34 cellular contexts compared by ENCODE assay signal in genomic region chr7:149036676-149037075, GRCh38.
"Had no signal": no experiment of that assay in that cellular context is flagged by ENCODE, and none has a peak within 500 bp of the region (broad histone marks: within the 10 kb centered on the region; RNA-seq: fewer than 3 reads in every experiment).

No MANE protein-coding gene starts in this region.

- H3K4me3 ChIP-seq: adrenal gland, body of pancreas, colonic mucosa, esophagus squamous epithelium, gastroesophageal sphincter had no signal

- DNase-seq: activated CD4-positive, alpha-beta memory T cell treated with anti-CD3 and anti-CD28 coated beads for 36 hours; activated CD4-positive, alpha-beta T cell treated with anti-CD3 and anti-CD28 coated beads for 36 hours; activated CD4-positive, alpha-beta T cell treated with anti-CD3 and anti-CD28 coated beads, Interleukin-2, amount 10 ng/mL, durations not matched to agents 24 days and 14 days; activated CD4-positive, CD25-positive, alpha-beta regulatory T cell; activated CD4-positive, CD25-positive, alpha-beta regulatory T cell treated with anti-CD3 and anti-CD28 coated beads, Interleukin-2, amount 50 U/mL, for 72 hours; activated CD8-positive, alpha-beta memory T cell treated with anti-CD3 and anti-CD28 coated beads, Interleukin-2, amount 10 ng/mL, durations not matched to agents 7 days and 5 days; activated CD8-positive, alpha-beta memory T cell treated with anti-CD3 and anti-CD28 coated beads, Interleukin-2, amount 50 U/mL, for 4 hours; activated CD8-positive, alpha-beta T cell treated with anti-CD3 and anti-CD28 coated beads, Interleukin-2, amount 10 ng/mL, durations not matched to agents 7 days and 5 days; activated effector memory CD4-positive, alpha-beta T cell treated with anti-CD3 and anti-CD28 coated beads, Interleukin-2, amount 50 U/mL, for 16 hours; activated naive CD4-positive, alpha-beta T cell treated with anti-CD3 and anti-CD28 coated beads for 36 hours; activated naive CD8-positive, alpha-beta T cell treated with anti-CD3 and anti-CD28 coated beads for 36 hours; activated naive CD8-positive, alpha-beta T cell treated with anti-CD3 and anti-CD28 coated beads, Interleukin-2, amount 50 U/mL, for 24 hours; activated T-cell treated with anti-CD3 and anti-CD28 coated beads, Interleukin-2, amount 50 U/mL, for 1 hour; activated T-cell treated with anti-CD3 and anti-CD28 coated beads, Interleukin-2, amount 50 U/mL, for 48 hours; adrenal gland; amygdala; aorta; body of pancreas; central memory CD4-positive, alpha-beta T cell; cerebellar nuclear complex; colonic mucosa; effector CD4-positive, alpha-beta T cell; effector memory CD8-positive, alpha-beta T cell; esophagus squamous epithelium; foreskin melanocyte; T-helper 1 cell; T-helper 17 cell; T1000 had no signal

- ATAC-seq: activated CD4-positive, alpha-beta T cell treated with anti-CD3 and anti-CD28 coated beads for 36 hours; activated CD8-positive, alpha-beta memory T cell treated with anti-CD3 and anti-CD28 coated beads, Interleukin-2, amount 10 ng/mL, durations not matched to agents 7 days and 5 days; activated CD8-positive, alpha-beta T cell treated with anti-CD3 and anti-CD28 coated beads, Interleukin-2, amount 10 ng/mL, durations not matched to agents 7 days and 5 days; activated naive CD8-positive, alpha-beta T cell treated with anti-CD3 and anti-CD28 coated beads, Interleukin-2, amount 50 U/mL, for 24 hours; body of pancreas; effector memory CD8-positive, alpha-beta T cell; gastroesophageal sphincter; T-helper 17 cell had no signal

- H3K27ac Mint-ChIP-seq: activated CD4-positive, alpha-beta memory T cell treated with anti-CD3 and anti-CD28 coated beads for 36 hours; activated CD4-positive, alpha-beta T cell treated with anti-CD3 and anti-CD28 coated beads for 36 hours; activated CD4-positive, alpha-beta T cell treated with anti-CD3 and anti-CD28 coated beads, Interleukin-2, amount 10 ng/mL, durations not matched to agents 24 days and 14 days; activated CD8-positive, alpha-beta memory T cell treated with anti-CD3 and anti-CD28 coated beads, Interleukin-2, amount 10 ng/mL, durations not matched to agents 7 days and 5 days; activated CD8-positive, alpha-beta T cell treated with anti-CD3 and anti-CD28 coated beads, Interleukin-2, amount 10 ng/mL, durations not matched to agents 7 days and 5 days; activated naive CD4-positive, alpha-beta T cell treated with anti-CD3 and anti-CD28 coated beads for 36 hours; activated naive CD4-positive, alpha-beta T cell treated with anti-CD3 and anti-CD28 coated beads, Interleukin-2, amount 50 U/mL, for 24 hours; activated naive CD8-positive, alpha-beta T cell treated with anti-CD3 and anti-CD28 coated beads for 36 hours; activated naive CD8-positive, alpha-beta T cell treated with anti-CD3 and anti-CD28 coated beads, Interleukin-2, amount 50 U/mL, for 24 hours; activated T-helper 1 cell treated with anti-CD3 and anti-CD28 coated beads, Interleukin-12 subunit alpha, Interleukin-12 subunit beta, Interleukin-2, Interleukin-4 antibody, amounts not matched to agents 30 ng/mL and 10 ng/mL and 1 ng/mL, durations not matched to agents 14 hours and 24 hours and 36 hours; activated T-helper 2 cell treated with anti-CD3 and anti-CD28 coated beads, Interferon-gamma antibody, Interleukin-2, Interleukin-4, amounts not matched to agents 10 μg/mL and 5 μg/mL and 100 μg/mL, durations not matched to agents 14 hours and 24 hours and 36 hours; effector memory CD8-positive, alpha-beta T cell; T-helper 17 cell; T-helper 2 cell treated with Interferon-gamma antibody and Interleukin-4, amounts not matched to agents 5 μg/mL and 100 μg/mL, for 36 hours had no signal

- H3K36me3 ChIP-seq: adrenal gland, colonic mucosa, esophagus squamous epithelium, gastroesophageal sphincter had no signal

- H3K4me1 Mint-ChIP-seq: activated CD4-positive, alpha-beta T cell treated with anti-CD3 and anti-CD28 coated beads for 36 hours; activated CD4-positive, alpha-beta T cell treated with anti-CD3 and anti-CD28 coated beads, Interleukin-2, amount 10 ng/mL, durations not matched to agents 24 days and 14 days; activated naive CD4-positive, alpha-beta T cell treated with anti-CD3 and anti-CD28 coated beads, Interleukin-2, amount 50 U/mL, for 24 hours had no signal

- H3K27me3 ChIP-seq: adrenal gland, body of pancreas, colonic mucosa, esophagus squamous epithelium, gastroesophageal sphincter had no signal

- H3K9me3 ChIP-seq: adrenal gland, body of pancreas, colonic mucosa, esophagus squamous epithelium, gastroesophageal sphincter had no signal

- H3K4me1 ChIP-seq: adrenal gland, body of pancreas, colonic mucosa, esophagus squamous epithelium, gastroesophageal sphincter had no signal

- H3K9me3 Mint-ChIP-seq: activated naive CD4-positive, alpha-beta T cell treated with anti-CD3 and anti-CD28 coated beads, Interleukin-2, amount 50 U/mL, for 24 hours; effector memory CD8-positive, alpha-beta T cell had no signal

- H3K4me3 Mint-ChIP-seq: activated CD4-positive, alpha-beta memory T cell treated with anti-CD3 and anti-CD28 coated beads for 36 hours; activated CD4-positive, alpha-beta T cell treated with anti-CD3 and anti-CD28 coated beads for 36 hours; activated CD4-positive, alpha-beta T cell treated with anti-CD3 and anti-CD28 coated beads, Interleukin-2, amount 10 ng/mL, durations not matched to agents 24 days and 14 days; activated CD8-positive, alpha-beta memory T cell treated with anti-CD3 and anti-CD28 coated beads, Interleukin-2, amount 10 ng/mL, durations not matched to agents 7 days and 5 days; activated CD8-positive, alpha-beta T cell treated with anti-CD3 and anti-CD28 coated beads, Interleukin-2, amount 10 ng/mL, durations not matched to agents 7 days and 5 days; activated naive CD4-positive, alpha-beta T cell treated with anti-CD3 and anti-CD28 coated beads for 36 hours; activated naive CD4-positive, alpha-beta T cell treated with anti-CD3 and anti-CD28 coated beads, Interleukin-2, amount 50 U/mL, for 24 hours; activated naive CD8-positive, alpha-beta T cell treated with anti-CD3 and anti-CD28 coated beads, Interleukin-2, amount 50 U/mL, for 24 hours; activated T-helper 1 cell treated with anti-CD3 and anti-CD28 coated beads, Interleukin-12 subunit alpha, Interleukin-12 subunit beta, Interleukin-2, Interleukin-4 antibody, amounts not matched to agents 30 ng/mL and 10 ng/mL and 1 ng/mL, durations not matched to agents 14 hours and 24 hours and 36 hours; effector memory CD8-positive, alpha-beta T cell; T-helper 17 cell; T-helper 2 cell treated with Interferon-gamma antibody and Interleukin-4, amounts not matched to agents 5 μg/mL and 100 μg/mL, for 36 hours had no signal

- H3K27ac ChIP-seq: adrenal gland, body of pancreas, colonic mucosa, epithelial cell of prostate, esophagus squamous epithelium, gastroesophageal sphincter had no signal

- H3K27me3 Mint-ChIP-seq: activated naive CD4-positive, alpha-beta T cell treated with anti-CD3 and anti-CD28 coated beads, Interleukin-2, amount 50 U/mL, for 24 hours; activated naive CD8-positive, alpha-beta T cell treated with anti-CD3 and anti-CD28 coated beads for 36 hours; T-helper 17 cell had no signal
